1 cellular context compared by ENCODE assay signal in the genomic region with DNA sequence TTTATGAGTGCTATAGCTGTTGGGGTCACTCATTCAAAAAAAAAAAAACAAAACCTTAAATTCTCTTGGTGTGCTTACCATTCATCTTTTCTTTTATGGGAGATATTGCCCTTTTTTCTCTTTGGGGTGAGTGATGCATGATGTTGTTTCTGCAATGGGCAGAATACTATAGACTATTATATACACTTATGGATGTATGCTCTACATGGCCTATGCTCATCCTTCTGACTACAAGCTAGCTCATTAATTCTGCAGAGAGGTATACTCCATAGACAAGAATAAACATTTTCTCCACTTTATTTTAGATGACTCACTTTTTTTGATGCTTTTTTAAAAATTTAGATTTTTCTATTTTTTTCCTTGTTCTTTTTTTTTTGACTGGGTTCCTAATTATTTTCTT.
TF ChIP-seq lines count a peak whose summit lies in the region.

No MANE protein-coding gene starts in this region.

TF ChIP-seq in SK-N-SH treated with all-trans-retinoic acid at 6 μM for 48 hours, 23 proteins besides CTCF, POLR2A, EP300 and RAD21 (continued from another document):
- TF ChIP-seq ZNF565 (CRISPR knock-in tag; conservative IDR thresholded peaks at IDR 0.05; ENCODE audit: low read depth) (no peak), TCF4 (CRISPR knock-in tag; IDR thresholded peaks at IDR 0.05; ENCODE audit: borderline replicate concordance) (no peak), OSR1 (CRISPR knock-in tag; IDR thresholded peaks at IDR 0.05) (no peak), ESRRG (CRISPR knock-in tag; IDR thresholded peaks at IDR 0.05) (no peak), ZC3H10 (CRISPR knock-in tag; IDR thresholded peaks at IDR 0.05) (no peak)
- TF ChIP-seq, protein P1, sequence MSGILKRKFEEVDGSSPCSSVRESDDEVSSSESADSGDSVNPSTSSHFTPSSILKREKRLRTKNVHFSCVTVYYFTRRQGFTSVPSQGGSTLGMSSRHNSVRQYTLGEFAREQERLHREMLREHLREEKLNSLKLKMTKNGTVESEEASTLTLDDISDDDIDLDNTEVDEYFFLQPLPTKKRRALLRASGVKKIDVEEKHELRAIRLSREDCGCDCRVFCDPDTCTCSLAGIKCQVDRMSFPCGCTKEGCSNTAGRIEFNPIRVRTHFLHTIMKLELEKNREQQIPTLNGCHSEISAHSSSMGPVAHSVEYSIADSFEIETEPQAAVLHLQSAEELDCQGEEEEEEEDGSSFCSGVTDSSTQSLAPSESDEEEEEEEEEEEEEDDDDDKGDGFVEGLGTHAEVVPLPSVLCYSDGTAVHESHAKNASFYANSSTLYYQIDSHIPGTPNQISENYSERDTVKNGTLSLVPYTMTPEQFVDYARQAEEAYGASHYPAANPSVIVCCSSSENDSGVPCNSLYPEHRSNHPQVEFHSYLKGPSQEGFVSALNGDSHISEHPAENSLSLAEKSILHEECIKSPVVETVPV (CRISPR knock-in tag; IDR thresholded peaks at IDR 0.05) = no peak
